ENCODE assay signal across 26 cellular contexts in genomic region chr7:45451636-45452035, GRCh38.
DNase-seq lines count a peak whose midpoint lies in the region; ATAC-seq and TF ChIP-seq lines count a peak whose summit lies in the region.
"Had no signal": no experiment of that assay in that cellular context is flagged by ENCODE, and none has a peak within 500 bp of the region (broad histone marks: within the 10 kb centered on the region; RNA-seq: fewer than 3 reads in every experiment).

No MANE protein-coding gene starts in this region.

- H3K27me3 Mint-ChIP-seq in activated CD8-positive, alpha-beta memory T cell treated with anti-CD3 and anti-CD28 coated beads, Interleukin-2, amount 10 ng/mL, durations not matched to agents 7 days and 5 days = peaks cover 6% of the 10 kb centered on the region
- H3K27me3 Mint-ChIP-seq: progenitor cell of endocrine pancreas had no signal

- no peak overlapping the region for H3K27ac Mint-ChIP-seq in activated CD8-positive, alpha-beta memory T cell treated with anti-CD3 and anti-CD28 coated beads, Interleukin-2, amount 10 ng/mL, durations not matched to agents 7 days and 5 days
- H3K27ac Mint-ChIP-seq: naive thymus-derived CD4-positive, alpha-beta T cell; progenitor cell of endocrine pancreas had no signal

- POLR2A ChIA-PET in RWPE1 (lab: Yijun Ruan, JAX; ENCODE audit: low non-redundant PET) = no interaction called here

- DNase-seq in HCEC 1CT = peak; percentile 65
- peak; percentile 10 for DNase-seq in RWPE1 (ENCODE audit: low spot score)
- peak; percentile 36 for DNase-seq in fibroblast of mammary gland (ENCODE audit: low read depth)
- peak; percentile 40 for DNase-seq in renal cortical epithelial cell (ENCODE audit: low read depth)
- DNase-seq in stimulated activated naive CD4-positive, alpha-beta T cell (lab: John Stamatoyannopoulos, UW) = no peak
- DNase-seq in activated CD8-positive, alpha-beta memory T cell treated with anti-CD3 and anti-CD28 coated beads, Interleukin-2, amount 10 ng/mL, durations not matched to agents 7 days and 5 days = no peak
- DNase-seq: activated CD4-positive, alpha-beta T cell treated with anti-CD3 and anti-CD28 coated beads, Interleukin-2, amount 50 U/mL, for 48 hours; activated CD8-positive, alpha-beta memory T cell treated with anti-CD3 and anti-CD28 coated beads, Interleukin-2, amount 50 U/mL, for 4 hours; activated naive CD4-positive, alpha-beta T cell; brain microvascular endothelial cell; DMS153; IMR-90; islet precursor cell; midbrain; naive thymus-derived CD4-positive, alpha-beta T cell; NCI-H1092; NCI-H1694 treated with DMSO at 0.1 percent for 48 hours; NCI-H446 treated with DMSO at 0.1 percent for 48 hours; NCI-H774; stimulated activated CD4-positive, alpha-beta T cell treated with anti-CD3 and anti-CD28 coated beads, Interleukin-4, amount 100 ng/mL, for 24 hours had no signal

- H3K9me3 Mint-ChIP-seq in activated CD8-positive, alpha-beta memory T cell treated with anti-CD3 and anti-CD28 coated beads, Interleukin-2, amount 10 ng/mL, durations not matched to agents 7 days and 5 days (ENCODE audit: low read depth) = no peaks in the 10 kb centered on the region

- CTCF ChIA-PET in RWPE1 (lab: Yijun Ruan, JAX) = no interaction called here
- CTCF ChIA-PET in activated CD8-positive, alpha-beta memory T cell treated with anti-CD3 and anti-CD28 coated beads, Interleukin-2, amount 10 ng/mL, durations not matched to agents 7 days and 5 days (lab: Charles Lee) = no interaction called here

- TF ChIP-seq CTCF in RWPE1 (conservative IDR thresholded peaks at IDR 0.05; ENCODE audit: low read depth) (no peak), fibroblast of mammary gland (conservative IDR thresholded peaks at IDR 0.05; ENCODE audit: control insufficient read depth, insufficient read depth, low read depth, low read length) (no peak)

- ATAC-seq in HG03439 (IDR thresholded peaks at IDR 0.05; ENCODE audit: unreplicated experiment) = no peak
- no peak for ATAC-seq in activated CD8-positive, alpha-beta memory T cell treated with anti-CD3 and anti-CD28 coated beads, Interleukin-2, amount 10 ng/mL, durations not matched to agents 7 days and 5 days
- ATAC-seq: activated CD4-positive, CD25-positive, alpha-beta regulatory T cell treated with anti-CD3 and anti-CD28 coated beads, Interleukin-2, amount 50 U/mL, for 24 hours; naive thymus-derived CD4-positive, alpha-beta T cell had no signal

- no peaks in the 10 kb centered on the region for H3K36me3 Mint-ChIP-seq in activated CD8-positive, alpha-beta memory T cell treated with anti-CD3 and anti-CD28 coated beads, Interleukin-2, amount 10 ng/mL, durations not matched to agents 7 days and 5 days
- H3K36me3 Mint-ChIP-seq: naive thymus-derived CD4-positive, alpha-beta T cell had no signal

- H3K4me3 ChIP-seq in fibroblast of mammary gland (ENCODE audit: control insufficient read depth, low read depth, low read length) = no peak overlapping the region
- H3K4me3 ChIP-seq: BLaER1, tibial nerve had no signal

- no peaks in the 10 kb centered on the region for H3K4me1 Mint-ChIP-seq in activated CD8-positive, alpha-beta memory T cell treated with anti-CD3 and anti-CD28 coated beads, Interleukin-2, amount 10 ng/mL, durations not matched to agents 7 days and 5 days
- H3K4me1 Mint-ChIP-seq: naive thymus-derived CD4-positive, alpha-beta T cell had no signal

- H3K4me3 Mint-ChIP-seq in activated CD8-positive, alpha-beta memory T cell treated with anti-CD3 and anti-CD28 coated beads, Interleukin-2, amount 10 ng/mL, durations not matched to agents 7 days and 5 days = no peak overlapping the region
- H3K4me3 Mint-ChIP-seq: naive thymus-derived CD4-positive, alpha-beta T cell had no signal

- H3K27ac ChIP-seq in RWPE1 = no peak overlapping the region
- H3K27ac ChIP-seq: BLaER1, brain microvascular endothelial cell, neutrophil, tibial nerve had no signal

Comparison
In these comparisons a context has a peak if more than half of its experiments do, and no peak if none do; other contexts are left out.
1. DNase-seq: peak in HCEC 1CT (single experiment), RWPE1 (single experiment), fibroblast of mammary gland (single experiment) and renal cortical epithelial cell (single experiment); none in stimulated activated naive CD4-positive, alpha-beta T cell (0 of 6) and activated CD8-positive, alpha-beta memory T cell treated with anti-CD3 and anti-CD28 coated beads, Interleukin-2, amount 10 ng/mL, durations not matched to agents 7 days and 5 days (single experiment).